In the genomic region with DNA sequence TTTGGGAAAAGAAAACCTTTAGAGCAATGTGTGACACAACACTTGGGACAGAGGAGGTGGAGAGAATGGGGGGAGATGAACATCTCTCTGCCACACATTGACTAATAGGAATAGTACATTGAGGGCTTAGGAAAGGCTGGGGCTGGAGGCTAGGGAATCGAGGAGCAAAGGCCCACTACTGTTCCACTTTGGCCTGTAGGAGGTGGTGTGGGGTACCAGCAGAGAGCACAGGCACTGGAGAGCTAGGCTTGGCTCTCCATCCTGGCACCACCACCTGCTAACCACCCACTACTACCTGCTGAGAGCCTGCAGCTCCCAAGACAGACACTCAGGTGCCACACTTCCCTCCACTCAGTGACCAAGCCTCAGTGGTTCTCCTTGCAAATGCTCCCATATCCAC, we compare ENCODE assay signal across 1 cellular context.
TF ChIP-seq lines count a peak whose summit lies in the region.

No MANE protein-coding gene starts in this region.

TF ChIP-seq in WTC11, 78 proteins besides CTCF, POLR2A, EP300 and RAD21 (continued from another document):
- no peak for TF ChIP-seq PREB (CRISPR knock-in tag; IDR thresholded peaks at IDR 0.05; ENCODE audit: borderline replicate concordance)
- no peak for TF ChIP-seq NR3C1 (CRISPR knock-in tag; conservative IDR thresholded peaks at IDR 0.05; ENCODE audit: low read depth)
- TF ChIP-seq TP53 (CRISPR knock-in tag; IDR thresholded peaks at IDR 0.05): no peak
- no peak for TF ChIP-seq ETV6 (CRISPR knock-in tag; IDR thresholded peaks at IDR 0.05)
